Comparison of ENCODE assay signal across 1 cellular context in the genomic region with DNA sequence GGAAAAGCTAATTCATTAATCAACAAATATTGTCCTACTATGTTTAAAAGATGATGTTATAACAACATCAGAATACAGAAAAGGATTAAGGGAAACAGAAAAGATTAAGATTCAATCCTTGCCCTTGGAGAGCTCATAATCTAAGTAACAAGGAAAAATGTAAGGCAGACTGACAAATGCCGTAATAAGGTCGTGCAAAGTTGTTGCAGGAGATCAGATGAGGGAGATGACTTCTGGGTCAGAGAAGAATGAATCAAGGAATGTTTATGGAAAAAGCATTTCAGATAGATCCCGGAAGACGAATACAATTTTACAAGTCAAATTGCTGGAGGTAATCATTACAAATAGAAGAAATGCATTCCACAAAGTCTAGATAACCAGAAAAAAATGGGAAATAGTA.
TF ChIP-seq lines count a peak whose summit lies in the region.

No MANE protein-coding gene starts in this region.

TF ChIP-seq in IMR-90, 13 proteins besides CTCF, POLR2A, EP300 and RAD21 (continued from another document):
- TF ChIP-seq MXI1 (IDR thresholded peaks at IDR 0.05; ENCODE audit: borderline replicate concordance, low read depth, low read length), result no peak
